15 cellular contexts compared by ENCODE assay signal in the genomic region with DNA sequence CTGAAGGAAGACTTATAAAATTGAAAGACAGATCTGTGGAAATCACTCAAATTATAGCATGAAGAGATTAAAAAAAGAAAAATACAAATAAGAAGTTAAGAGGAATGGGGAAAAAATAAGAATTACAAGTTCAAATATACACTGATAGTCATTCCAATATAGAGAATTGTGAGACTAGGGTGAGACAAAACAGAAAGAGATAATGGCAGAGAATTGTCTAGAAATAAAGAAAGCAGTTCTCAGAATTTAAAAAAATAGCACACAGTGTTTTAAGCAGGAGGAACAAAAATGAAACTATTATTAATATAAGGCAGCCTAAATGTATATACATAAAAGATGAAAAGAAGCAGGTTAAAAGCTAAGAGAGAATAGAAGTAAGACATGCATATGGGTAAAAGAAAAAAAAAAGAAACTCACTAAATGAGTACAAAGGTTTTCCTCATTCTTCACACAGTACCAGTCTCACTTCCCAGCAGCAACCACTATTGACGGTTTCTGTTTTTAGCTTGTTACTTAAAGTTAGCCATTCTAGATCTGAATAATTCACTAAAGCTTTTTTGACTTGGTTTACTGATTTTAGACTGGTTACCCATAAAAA. TPM values are rescaled to one million over a fixed set of nuclear protein-coding genes. Genes with fewer than 3 reads are reported as not detected.
A peak's percentile ranks its signal among the peaks of the same experiment; 100 is the strongest.
DNase-seq lines count a peak whose midpoint lies in the region; ATAC-seq and TF ChIP-seq lines count a peak whose summit lies in the region.
"Had no signal": no experiment of that assay in that cellular context is flagged by ENCODE, and none has a peak within 500 bp of the region (broad histone marks: within the 10 kb centered on the region; RNA-seq: fewer than 3 reads in every experiment).

No MANE protein-coding gene starts in this region.

- H3K27ac ChIP-seq in tibial artery, result no peak overlapping the region

- TF ChIP-seq CTCF in tibial artery (IDR thresholded peaks at IDR 0.05), result no peak

- H3K9me3 ChIP-seq in tibial artery, result no peaks in the 10 kb centered on the region

- H3K4me3 ChIP-seq in tibial artery, result no peak overlapping the region

- DNase-seq in GM19238 (ENCODE audit: insufficient read length, low spot score) (peak; percentile 1), occipital lobe (lab: John Stamatoyannopoulos, UW) (no peak), NCI-H128 (lab: John Stamatoyannopoulos, UW; ENCODE audit: unreplicated experiment) (no peak), tibial artery (no peak)
- DNase-seq: activated CD4-positive, alpha-beta T cell treated with anti-CD3 and anti-CD28 coated beads for 48 hours; COR-L47; cortex of kidney; islet precursor cell; NCI-H146; NCI-H526 treated with DMSO at 0.1 percent for 48 hours; right cardiac atrium had no signal

- H3K27me3 ChIP-seq in tibial artery, result no peaks in the 10 kb centered on the region

- intact Hi-C loops in tibial artery (cut with DNase I; ENCODE audit: low total_unique reads), result no loop called here

- ATAC-seq in GM18511 (IDR thresholded peaks at IDR 0.05; ENCODE audit: unreplicated experiment), result peak; percentile 82
- ATAC-seq in HG02642 (IDR thresholded peaks at IDR 0.05; ENCODE audit: poor library complexity, unreplicated experiment), result peak; percentile 75
- peak; percentile 50 for ATAC-seq in HG03558 (IDR thresholded peaks at IDR 0.05; ENCODE audit: extremely low read depth, unreplicated experiment)
- ATAC-seq: right cardiac atrium had no signal

- no peaks in the 10 kb centered on the region for H3K36me3 ChIP-seq in tibial artery

- H3K4me1 ChIP-seq in tibial artery, result no peaks in the 10 kb centered on the region

RNA-seq across cellular contexts. Expression of a gene that starts 31.1 kb away (rescaled TPM):
- total RNA-seq in occipital lobe, result 0.94 TPM
- total RNA-seq: SK-MEL-5 had no signal
